In genomic region chr11:34600339-34601084, GRCh38 we compare ENCODE assay signal across 13 cellular contexts. TPM values are rescaled to one million over a fixed set of nuclear protein-coding genes. Genes with fewer than 3 reads are reported as not detected.
DNase-seq lines count a peak whose midpoint lies in the region; ATAC-seq and TF ChIP-seq lines count a peak whose summit lies in the region.
"Had no signal": no experiment of that assay in that cellular context is flagged by ENCODE, and none has a peak within 500 bp of the region (broad histone marks: within the 10 kb centered on the region; RNA-seq: fewer than 3 reads in every experiment).

No MANE protein-coding gene starts in this region.

- TF ChIP-seq POLR2A in Peyer's patch (IDR thresholded peaks at IDR 0.05) (peak in 1 of 2 donors; percentile 78), heart left ventricle (IDR thresholded peaks at IDR 0.05) (no peak)

- peaks cover 7% of the 10 kb centered on the region for H3K4me1 Mint-ChIP-seq in activated CD4-positive, alpha-beta T cell treated with anti-CD3 and anti-CD28 coated beads, Interleukin-2, amount 10 ng/mL, durations not matched to agents 7 days and 5 days

- H3K27ac ChIP-seq in Peyer's patch (peak overlapping the region in 3 of 4 donors; percentile 72 to 88 (median 87)), heart left ventricle (peak overlapping the region in 2 of 12 donors; percentile 14 to 40)

- H3K4me3 ChIP-seq in Peyer's patch (peak overlapping the region in 2 of 4 donors; percentile 22 to 25), heart left ventricle (no peak overlapping the region)

- no peak overlapping the region for H3K27ac Mint-ChIP-seq in activated CD4-positive, alpha-beta T cell treated with anti-CD3 and anti-CD28 coated beads, Interleukin-2, amount 10 ng/mL, durations not matched to agents 7 days and 5 days
- H3K27ac Mint-ChIP-seq: stimulated activated naive CD8-positive, alpha-beta T cell treated with anti-CD3 and anti-CD28 coated beads, Interleukin-15, Interleukin-2, amounts not matched to agents 100 ng/mL and 50 ng/mL, for 24 hours had no signal

- no peaks in the 10 kb centered on the region for H3K9me3 ChIP-seq in Peyer's patch
- peaks cover 0 to 7% (median 0%) of the 10 kb centered on the region in 12 donors for H3K9me3 ChIP-seq in heart left ventricle

- 36 to 41% (median 38%) methylated on average over 8 to 11 of the region's 11 CpGs for WGBS in heart left ventricle, 4 donors

- no peak overlapping the region for H3K4me3 Mint-ChIP-seq in activated CD4-positive, alpha-beta T cell treated with anti-CD3 and anti-CD28 coated beads, Interleukin-2, amount 10 ng/mL, durations not matched to agents 7 days and 5 days
- H3K4me3 Mint-ChIP-seq: stimulated activated naive CD8-positive, alpha-beta T cell treated with anti-CD3 and anti-CD28 coated beads, Interleukin-15, Interleukin-2, amounts not matched to agents 100 ng/mL and 50 ng/mL, for 24 hours had no signal

- intact Hi-C loops in heart left ventricle (cut with DNase I) = no loop called here

- H3K36me3 ChIP-seq in Peyer's patch (no peaks in the 10 kb centered on the region), heart left ventricle (no peaks in the 10 kb centered on the region)

- CTCF ChIA-PET in activated CD4-positive, alpha-beta T cell treated with anti-CD3 and anti-CD28 coated beads, Interleukin-2, amount 10 ng/mL, durations not matched to agents 7 days and 5 days (lab: Charles Lee) = no interaction called here

- POLR2A ChIA-PET in activated CD4-positive, alpha-beta T cell treated with anti-CD3 and anti-CD28 coated beads, Interleukin-2, amount 10 ng/mL, durations not matched to agents 7 days and 5 days (lab: Charles Lee) = no interaction called here

- peak in 3 of 4 donors; percentile 34 to 73 (median 38) for ATAC-seq in heart left ventricle

- H3K27me3 ChIP-seq in Peyer's patch = no peaks in the 10 kb centered on the region
- no peaks in the 10 kb centered on the region for H3K27me3 ChIP-seq in heart left ventricle

- H3K9me3 Mint-ChIP-seq in activated CD4-positive, alpha-beta T cell treated with anti-CD3 and anti-CD28 coated beads, Interleukin-2, amount 10 ng/mL, durations not matched to agents 7 days and 5 days = no peaks in the 10 kb centered on the region
- H3K9me3 Mint-ChIP-seq: stimulated activated naive CD8-positive, alpha-beta T cell treated with anti-CD3 and anti-CD28 coated beads, Interleukin-15, Interleukin-2, amounts not matched to agents 100 ng/mL and 50 ng/mL, for 24 hours had no signal

- H3K36me3 Mint-ChIP-seq in activated CD4-positive, alpha-beta T cell treated with anti-CD3 and anti-CD28 coated beads, Interleukin-2, amount 10 ng/mL, durations not matched to agents 7 days and 5 days (ENCODE audit: low read depth) = no peaks in the 10 kb centered on the region

- H3K27me3 Mint-ChIP-seq in activated CD4-positive, alpha-beta T cell treated with anti-CD3 and anti-CD28 coated beads, Interleukin-2, amount 10 ng/mL, durations not matched to agents 7 days and 5 days = peaks cover 3% of the 10 kb centered on the region

- H3K4me1 ChIP-seq in Peyer's patch (peaks cover 0 to 59% (median 2%) of the 10 kb centered on the region in 4 donors), heart left ventricle (peaks cover 0 to 26% (median 8%) of the 10 kb centered on the region in 12 donors)

- TF ChIP-seq CTCF in Peyer's patch (IDR thresholded peaks at IDR 0.05) (no peak), heart left ventricle (IDR thresholded peaks at IDR 0.05) (no peak)

- DNase-seq in EH (ENCODE audit: low read depth) (peak; percentile 7), Peyer's patch (peak in 2 of 3 donors; percentile 71 to 76), heart left ventricle (peak in 1 of 5 donors; percentile 26), retina (peak; percentile 5), hippocampal formation (lab: John Stamatoyannopoulos, UW) (no peak), iPS-NIHi11 (ENCODE audit: low spot score) (no peak)
- no peak for DNase-seq in activated CD4-positive, alpha-beta T cell treated with anti-CD3 and anti-CD28 coated beads, Interleukin-2, amount 10 ng/mL, durations not matched to agents 7 days and 5 days
- DNase-seq in activated CD4-positive, alpha-beta T cell treated with anti-CD3 and anti-CD28 coated beads, Interleukin-2, amount 50 U/mL, for 1 hour = no peak
- DNase-seq: activated effector memory CD4-positive, alpha-beta T cell treated with anti-CD3 and anti-CD28 coated beads, Interleukin-2, amount 50 U/mL, for 16 hours; NCI-H2107 had no signal

RNA-seq across cellular contexts. Expression of gene EHF, which starts 20.4 kb away (rescaled TPM):
- 100 to 1,000 TPM in 2 of 4 donors, 10 to 100 TPM in 2; 75.9 to 143 (median 106) TPM for total RNA-seq in Peyer's patch
- 1 to 10 TPM in 2 of 9 donors, under 1 TPM in 7; 0.19 to 1.9 (median 0.71) TPM for total RNA-seq in heart left ventricle
- under 1 TPM; 0.26 to 0.50 TPM for polyA plus RNA-seq in heart left ventricle
- total RNA-seq in activated CD4-positive, alpha-beta T cell treated with anti-CD3 and anti-CD28 coated beads, Interleukin-2, amount 10 ng/mL, durations not matched to agents 7 days and 5 days = under 1 TPM in 1 of 2 experiments, not detected in 1; 0.47 TPM
- total RNA-seq: G401; T-helper 1 cell treated with Interleukin-12 subunit alpha and Interleukin-12 subunit beta and Interleukin-4 antibody, amounts not matched to agents 30 ng/mL and 1 ng/mL, for 36 hours had no signal

Comparison
In these comparisons a context has a peak if more than half of its experiments do, and no peak if none do; other contexts are left out.
1. DNase-seq: peak in EH (single experiment), Peyer's patch (2 of 3) and retina (single experiment); none in hippocampal formation (0 of 2), activated CD4-positive, alpha-beta T cell treated with anti-CD3 and anti-CD28 coated beads, Interleukin-2, amount 10 ng/mL, durations not matched to agents 7 days and 5 days (single experiment), iPS-NIHi11 (single experiment) and activated CD4-positive, alpha-beta T cell treated with anti-CD3 and anti-CD28 coated beads, Interleukin-2, amount 50 U/mL, for 1 hour (single experiment).
2. RNA of gene EHF, which starts 20.4 kb away (total RNA-seq): 75.9 to 143 TPM in Peyer's patch; 0.19 to 1.9 TPM in heart left ventricle and 0.47 TPM in activated CD4-positive, alpha-beta T cell treated with anti-CD3 and anti-CD28 coated beads, Interleukin-2, amount 10 ng/mL, durations not matched to agents 7 days and 5 days; every median in the first group is over 10 times any median in the second.